Comparison of ENCODE assay signal across 1 cellular context in the genomic region with DNA sequence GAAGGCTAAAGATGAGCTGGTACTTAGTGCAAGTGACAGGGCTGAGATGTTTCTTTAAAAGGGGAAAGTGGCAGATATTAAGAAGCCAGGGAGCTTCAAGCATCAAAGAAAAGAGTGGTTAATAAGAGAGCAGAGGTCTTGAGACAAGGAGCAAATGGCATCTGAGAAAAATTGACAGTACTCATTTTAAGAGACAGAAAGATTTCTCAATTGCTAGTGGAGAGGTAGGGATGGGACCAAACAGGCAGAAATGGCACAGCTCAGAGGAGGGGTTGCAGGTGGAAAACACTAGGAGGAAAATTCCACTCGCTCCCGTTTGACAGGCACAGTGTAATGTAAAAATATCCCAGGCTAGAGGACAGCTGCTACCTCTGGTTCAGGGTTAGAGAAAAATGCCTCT.
TF ChIP-seq lines count a peak whose summit lies in the region.

No MANE protein-coding gene starts in this region.

TF ChIP-seq in GM23338, 12 proteins besides CTCF, POLR2A, EP300 and RAD21 (continued from another document):
- TF ChIP-seq, protein P1, sequence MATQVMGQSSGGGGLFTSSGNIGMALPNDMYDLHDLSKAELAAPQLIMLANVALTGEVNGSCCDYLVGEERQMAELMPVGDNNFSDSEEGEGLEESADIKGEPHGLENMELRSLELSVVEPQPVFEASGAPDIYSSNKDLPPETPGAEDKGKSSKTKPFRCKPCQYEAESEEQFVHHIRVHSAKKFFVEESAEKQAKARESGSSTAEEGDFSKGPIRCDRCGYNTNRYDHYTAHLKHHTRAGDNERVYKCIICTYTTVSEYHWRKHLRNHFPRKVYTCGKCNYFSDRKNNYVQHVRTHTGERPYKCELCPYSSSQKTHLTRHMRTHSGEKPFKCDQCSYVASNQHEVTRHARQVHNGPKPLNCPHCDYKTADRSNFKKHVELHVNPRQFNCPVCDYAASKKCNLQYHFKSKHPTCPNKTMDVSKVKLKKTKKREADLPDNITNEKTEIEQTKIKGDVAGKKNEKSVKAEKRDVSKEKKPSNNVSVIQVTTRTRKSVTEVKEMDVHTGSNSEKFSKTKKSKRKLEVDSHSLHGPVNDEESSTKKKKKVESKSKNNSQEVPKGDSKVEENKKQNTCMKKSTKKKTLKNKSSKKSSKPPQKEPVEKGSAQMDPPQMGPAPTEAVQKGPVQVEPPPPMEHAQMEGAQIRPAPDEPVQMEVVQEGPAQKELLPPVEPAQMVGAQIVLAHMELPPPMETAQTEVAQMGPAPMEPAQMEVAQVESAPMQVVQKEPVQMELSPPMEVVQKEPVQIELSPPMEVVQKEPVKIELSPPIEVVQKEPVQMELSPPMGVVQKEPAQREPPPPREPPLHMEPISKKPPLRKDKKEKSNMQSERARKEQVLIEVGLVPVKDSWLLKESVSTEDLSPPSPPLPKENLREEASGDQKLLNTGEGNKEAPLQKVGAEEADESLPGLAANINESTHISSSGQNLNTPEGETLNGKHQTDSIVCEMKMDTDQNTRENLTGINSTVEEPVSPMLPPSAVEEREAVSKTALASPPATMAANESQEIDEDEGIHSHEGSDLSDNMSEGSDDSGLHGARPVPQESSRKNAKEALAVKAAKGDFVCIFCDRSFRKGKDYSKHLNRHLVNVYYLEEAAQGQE (IDR thresholded peaks at IDR 0.05; ENCODE audit: unreplicated experiment), result no peak
- TF ChIP-seq, protein P2, sequence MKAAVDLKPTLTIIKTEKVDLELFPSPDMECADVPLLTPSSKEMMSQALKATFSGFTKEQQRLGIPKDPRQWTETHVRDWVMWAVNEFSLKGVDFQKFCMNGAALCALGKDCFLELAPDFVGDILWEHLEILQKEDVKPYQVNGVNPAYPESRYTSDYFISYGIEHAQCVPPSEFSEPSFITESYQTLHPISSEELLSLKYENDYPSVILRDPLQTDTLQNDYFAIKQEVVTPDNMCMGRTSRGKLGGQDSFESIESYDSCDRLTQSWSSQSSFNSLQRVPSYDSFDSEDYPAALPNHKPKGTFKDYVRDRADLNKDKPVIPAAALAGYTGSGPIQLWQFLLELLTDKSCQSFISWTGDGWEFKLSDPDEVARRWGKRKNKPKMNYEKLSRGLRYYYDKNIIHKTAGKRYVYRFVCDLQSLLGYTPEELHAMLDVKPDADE (IDR thresholded peaks at IDR 0.05), result no peak
- TF ChIP-seq ZNF114 (CRISPR knock-in tag; IDR thresholded peaks at IDR 0.05) (no peak), ZNF331 (CRISPR knock-in tag; IDR thresholded peaks at IDR 0.05; ENCODE audit: low read depth) (no peak), EZH2phosphoT487 (IDR thresholded peaks at IDR 0.05; ENCODE audit: unreplicated experiment) (no peak), POLR2AphosphoS5 (IDR thresholded peaks at IDR 0.05; ENCODE audit: low read depth) (no peak)
- TF ChIP-seq, protein P3, sequence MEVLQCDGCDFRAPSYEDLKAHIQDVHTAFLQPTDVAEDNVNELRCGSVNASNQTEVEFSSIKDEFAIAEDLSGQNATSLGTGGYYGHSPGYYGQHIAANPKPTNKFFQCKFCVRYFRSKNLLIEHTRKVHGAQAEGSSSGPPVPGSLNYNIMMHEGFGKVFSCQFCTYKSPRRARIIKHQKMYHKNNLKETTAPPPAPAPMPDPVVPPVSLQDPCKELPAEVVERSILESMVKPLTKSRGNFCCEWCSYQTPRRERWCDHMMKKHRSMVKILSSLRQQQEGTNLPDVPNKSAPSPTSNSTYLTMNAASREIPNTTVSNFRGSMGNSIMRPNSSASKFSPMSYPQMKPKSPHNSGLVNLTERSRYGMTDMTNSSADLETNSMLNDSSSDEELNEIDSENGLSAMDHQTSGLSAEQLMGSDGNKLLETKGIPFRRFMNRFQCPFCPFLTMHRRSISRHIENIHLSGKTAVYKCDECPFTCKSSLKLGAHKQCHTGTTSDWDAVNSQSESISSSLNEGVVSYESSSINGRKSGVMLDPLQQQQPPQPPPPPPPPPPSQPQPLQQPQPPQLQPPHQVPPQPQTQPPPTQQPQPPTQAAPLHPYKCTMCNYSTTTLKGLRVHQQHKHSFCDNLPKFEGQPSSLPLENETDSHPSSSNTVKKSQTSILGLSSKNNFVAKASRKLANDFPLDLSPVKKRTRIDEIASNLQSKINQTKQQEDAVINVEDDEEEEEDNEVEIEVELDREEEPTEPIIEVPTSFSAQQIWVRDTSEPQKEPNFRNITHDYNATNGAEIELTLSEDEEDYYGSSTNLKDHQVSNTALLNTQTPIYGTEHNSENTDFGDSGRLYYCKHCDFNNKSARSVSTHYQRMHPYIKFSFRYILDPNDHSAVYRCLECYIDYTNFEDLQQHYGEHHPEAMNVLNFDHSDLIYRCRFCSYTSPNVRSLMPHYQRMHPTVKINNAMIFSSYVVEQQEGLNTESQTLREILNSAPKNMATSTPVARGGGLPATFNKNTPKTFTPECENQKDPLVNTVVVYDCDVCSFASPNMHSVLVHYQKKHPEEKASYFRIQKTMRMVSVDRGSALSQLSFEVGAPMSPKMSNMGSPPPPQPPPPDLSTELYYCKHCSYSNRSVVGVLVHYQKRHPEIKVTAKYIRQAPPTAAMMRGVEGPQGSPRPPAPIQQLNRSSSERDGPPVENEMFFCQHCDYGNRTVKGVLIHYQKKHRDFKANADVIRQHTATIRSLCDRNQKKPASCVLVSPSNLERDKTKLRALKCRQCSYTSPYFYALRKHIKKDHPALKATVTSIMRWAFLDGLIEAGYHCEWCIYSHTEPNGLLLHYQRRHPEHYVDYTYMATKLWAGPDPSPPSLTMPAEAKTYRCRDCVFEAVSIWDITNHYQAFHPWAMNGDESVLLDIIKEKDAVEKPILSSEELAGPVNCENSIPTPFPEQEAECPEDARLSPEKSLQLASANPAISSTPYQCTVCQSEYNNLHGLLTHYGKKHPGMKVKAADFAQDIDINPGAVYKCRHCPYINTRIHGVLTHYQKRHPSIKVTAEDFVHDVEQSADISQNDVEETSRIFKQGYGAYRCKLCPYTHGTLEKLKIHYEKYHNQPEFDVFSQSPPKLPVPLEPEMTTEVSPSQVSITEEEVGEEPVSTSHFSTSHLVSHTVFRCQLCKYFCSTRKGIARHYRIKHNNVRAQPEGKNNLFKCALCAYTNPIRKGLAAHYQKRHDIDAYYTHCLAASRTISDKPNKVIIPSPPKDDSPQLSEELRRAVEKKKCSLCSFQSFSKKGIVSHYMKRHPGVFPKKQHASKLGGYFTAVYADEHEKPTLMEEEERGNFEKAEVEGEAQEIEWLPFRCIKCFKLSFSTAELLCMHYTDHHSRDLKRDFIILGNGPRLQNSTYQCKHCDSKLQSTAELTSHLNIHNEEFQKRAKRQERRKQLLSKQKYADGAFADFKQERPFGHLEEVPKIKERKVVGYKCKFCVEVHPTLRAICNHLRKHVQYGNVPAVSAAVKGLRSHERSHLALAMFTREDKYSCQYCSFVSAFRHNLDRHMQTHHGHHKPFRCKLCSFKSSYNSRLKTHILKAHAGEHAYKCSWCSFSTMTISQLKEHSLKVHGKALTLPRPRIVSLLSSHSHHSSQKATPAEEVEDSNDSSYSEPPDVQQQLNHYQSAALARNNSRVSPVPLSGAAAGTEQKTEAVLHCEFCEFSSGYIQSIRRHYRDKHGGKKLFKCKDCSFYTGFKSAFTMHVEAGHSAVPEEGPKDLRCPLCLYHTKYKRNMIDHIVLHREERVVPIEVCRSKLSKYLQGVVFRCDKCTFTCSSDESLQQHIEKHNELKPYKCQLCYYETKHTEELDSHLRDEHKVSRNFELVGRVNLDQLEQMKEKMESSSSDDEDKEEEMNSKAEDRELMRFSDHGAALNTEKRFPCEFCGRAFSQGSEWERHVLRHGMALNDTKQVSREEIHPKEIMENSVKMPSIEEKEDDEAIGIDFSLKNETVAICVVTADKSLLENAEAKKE (CRISPR knock-in tag; IDR thresholded peaks at IDR 0.05), result no peak
